ENCODE assay signal across 38 cellular contexts in genomic region chr11:66531841-66532240, GRCh38. TPM values are rescaled to one million over a fixed set of nuclear protein-coding genes. Genes with fewer than 3 reads are reported as not detected.
"Had no signal": no experiment of that assay in that cellular context is flagged by ENCODE, and none has a peak within 500 bp of the region (broad histone marks: within the 10 kb centered on the region; RNA-seq: fewer than 3 reads in every experiment).

No MANE protein-coding gene starts in this region.

- H3K9me3 Mint-ChIP-seq: activated CD4-positive, alpha-beta memory T cell treated with anti-CD3 and anti-CD28 coated beads for 36 hours; activated CD4-positive, alpha-beta T cell treated with anti-CD3 and anti-CD28 coated beads, Interleukin-2, amount 10 ng/mL, durations not matched to agents 24 days and 14 days; activated naive CD4-positive, alpha-beta T cell treated with anti-CD3 and anti-CD28 coated beads for 36 hours; activated naive CD4-positive, alpha-beta T cell treated with anti-CD3 and anti-CD28 coated beads, Interleukin-2, amount 50 U/mL, for 24 hours; activated naive CD8-positive, alpha-beta T cell treated with anti-CD3 and anti-CD28 coated beads for 36 hours; activated naive CD8-positive, alpha-beta T cell treated with anti-CD3 and anti-CD28 coated beads, Interleukin-2, amount 50 U/mL, for 24 hours; activated T-helper 1 cell treated with anti-CD3 and anti-CD28 coated beads, Interleukin-12 subunit alpha, Interleukin-12 subunit beta, Interleukin-2, Interleukin-4 antibody, amounts not matched to agents 30 ng/mL and 10 ng/mL and 1 ng/mL, durations not matched to agents 14 hours and 24 hours and 36 hours; activated T-helper 2 cell treated with anti-CD3 and anti-CD28 coated beads, Interferon-gamma antibody, Interleukin-2, Interleukin-4, amounts not matched to agents 10 μg/mL and 5 μg/mL and 100 μg/mL, durations not matched to agents 14 hours and 24 hours and 36 hours; brain; dendritic cell treated with granulocyte-macrophage colony-stimulating factor and Interleukin-4, amounts not matched to agents 40 ng/mL and 50 ng/mL, for 4 days; endodermal cell had no signal

- H3K27ac Mint-ChIP-seq: activated CD4-positive, alpha-beta memory T cell treated with anti-CD3 and anti-CD28 coated beads for 36 hours; activated CD4-positive, alpha-beta T cell treated with anti-CD3 and anti-CD28 coated beads for 36 hours; activated CD4-positive, alpha-beta T cell treated with anti-CD3 and anti-CD28 coated beads, Interleukin-2, amount 10 ng/mL, durations not matched to agents 24 days and 14 days; activated CD8-positive, alpha-beta memory T cell treated with anti-CD3 and anti-CD28 coated beads, Interleukin-2, amount 10 ng/mL, durations not matched to agents 7 days and 5 days; activated CD8-positive, alpha-beta T cell treated with anti-CD3 and anti-CD28 coated beads, Interleukin-2, amount 10 ng/mL, durations not matched to agents 7 days and 5 days; activated naive CD4-positive, alpha-beta T cell treated with anti-CD3 and anti-CD28 coated beads, Interleukin-2, amount 50 U/mL, for 24 hours; activated naive CD8-positive, alpha-beta T cell treated with anti-CD3 and anti-CD28 coated beads for 36 hours; activated naive CD8-positive, alpha-beta T cell treated with anti-CD3 and anti-CD28 coated beads, Interleukin-2, amount 50 U/mL, for 24 hours; activated T-helper 1 cell treated with anti-CD3 and anti-CD28 coated beads, Interleukin-12 subunit alpha, Interleukin-12 subunit beta, Interleukin-2, Interleukin-4 antibody, amounts not matched to agents 30 ng/mL and 10 ng/mL and 1 ng/mL, durations not matched to agents 14 hours and 24 hours and 36 hours; activated T-helper 2 cell treated with anti-CD3 and anti-CD28 coated beads, Interferon-gamma antibody, Interleukin-2, Interleukin-4, amounts not matched to agents 10 μg/mL and 5 μg/mL and 100 μg/mL, durations not matched to agents 14 hours and 24 hours and 36 hours; dendritic cell treated with granulocyte-macrophage colony-stimulating factor and Interleukin-4, amounts not matched to agents 40 ng/mL and 50 ng/mL, for 4 days; endodermal cell had no signal

- ATAC-seq: activated CD4-positive, alpha-beta T cell treated with anti-CD3 and anti-CD28 coated beads for 36 hours; activated CD8-positive, alpha-beta memory T cell treated with anti-CD3 and anti-CD28 coated beads, Interleukin-2, amount 10 ng/mL, durations not matched to agents 7 days and 5 days; activated CD8-positive, alpha-beta T cell treated with anti-CD3 and anti-CD28 coated beads, Interleukin-2, amount 10 ng/mL, durations not matched to agents 7 days and 5 days; activated naive CD8-positive, alpha-beta T cell treated with anti-CD3 and anti-CD28 coated beads, Interleukin-2, amount 50 U/mL, for 24 hours; foreskin keratinocyte; gastrocnemius medialis had no signal

- H3K9me3 ChIP-seq: adrenal gland, breast epithelium, colonic mucosa, esophagus muscularis mucosa, gastrocnemius medialis, heart right ventricle had no signal

- DNase-seq: activated CD4-positive, alpha-beta memory T cell treated with anti-CD3 and anti-CD28 coated beads for 36 hours; activated CD4-positive, alpha-beta T cell treated with anti-CD3 and anti-CD28 coated beads for 36 hours; activated CD4-positive, alpha-beta T cell treated with anti-CD3 and anti-CD28 coated beads, Interleukin-2, amount 10 ng/mL, durations not matched to agents 24 days and 14 days; activated CD4-positive, CD25-positive, alpha-beta regulatory T cell; activated CD4-positive, CD25-positive, alpha-beta regulatory T cell treated with anti-CD3 and anti-CD28 coated beads, Interleukin-2, amount 50 U/mL, for 72 hours; activated CD8-positive, alpha-beta memory T cell treated with anti-CD3 and anti-CD28 coated beads, Interleukin-2, amount 10 ng/mL, durations not matched to agents 7 days and 5 days; activated CD8-positive, alpha-beta memory T cell treated with anti-CD3 and anti-CD28 coated beads, Interleukin-2, amount 50 U/mL, for 4 hours; activated CD8-positive, alpha-beta T cell treated with anti-CD3 and anti-CD28 coated beads, Interleukin-2, amount 10 ng/mL, durations not matched to agents 7 days and 5 days; activated effector memory CD4-positive, alpha-beta T cell treated with anti-CD3 and anti-CD28 coated beads, Interleukin-2, amount 50 U/mL, for 16 hours; activated naive CD4-positive, alpha-beta T cell treated with anti-CD3 and anti-CD28 coated beads for 36 hours; activated naive CD8-positive, alpha-beta T cell treated with anti-CD3 and anti-CD28 coated beads for 36 hours; activated naive CD8-positive, alpha-beta T cell treated with anti-CD3 and anti-CD28 coated beads, Interleukin-2, amount 50 U/mL, for 24 hours; activated T-cell treated with anti-CD3 and anti-CD28 coated beads, Interleukin-2, amount 50 U/mL, for 1 hour; activated T-cell treated with anti-CD3 and anti-CD28 coated beads, Interleukin-2, amount 50 U/mL, for 48 hours; adrenal gland; amygdala; central memory CD4-positive, alpha-beta T cell; cerebellar nuclear complex; colonic mucosa; dorsolateral prefrontal cortex; effector memory CD4-positive, alpha-beta T cell; endodermal cell; erythroblast; foreskin keratinocyte; gastrocnemius medialis; heart right ventricle; T-helper 2 cell had no signal

- H3K27ac ChIP-seq: adrenal gland, breast epithelium, cardiac muscle cell, colonic mucosa, dorsolateral prefrontal cortex, esophagus muscularis mucosa, foreskin keratinocyte, gastrocnemius medialis, heart right ventricle had no signal

- H3K36me3 ChIP-seq: breast epithelium, colonic mucosa had no signal

- H3K27me3 ChIP-seq: adrenal gland, breast epithelium, cardiac muscle cell, colonic mucosa, dorsolateral prefrontal cortex, esophagus muscularis mucosa, foreskin keratinocyte, gastrocnemius medialis, heart right ventricle had no signal

- H3K4me1 Mint-ChIP-seq: activated CD4-positive, alpha-beta T cell treated with anti-CD3 and anti-CD28 coated beads for 36 hours; activated CD8-positive, alpha-beta memory T cell treated with anti-CD3 and anti-CD28 coated beads, Interleukin-2, amount 10 ng/mL, durations not matched to agents 7 days and 5 days; activated naive CD4-positive, alpha-beta T cell treated with anti-CD3 and anti-CD28 coated beads, Interleukin-2, amount 50 U/mL, for 24 hours; activated naive CD8-positive, alpha-beta T cell treated with anti-CD3 and anti-CD28 coated beads for 36 hours; activated naive CD8-positive, alpha-beta T cell treated with anti-CD3 and anti-CD28 coated beads, Interleukin-2, amount 50 U/mL, for 24 hours; brain; endodermal cell had no signal

- H3K36me3 Mint-ChIP-seq: activated naive CD8-positive, alpha-beta T cell treated with anti-CD3 and anti-CD28 coated beads for 36 hours had no signal

- H3K4me3 ChIP-seq: adrenal gland, breast epithelium, cardiac muscle cell, colonic mucosa, dorsolateral prefrontal cortex, esophagus muscularis mucosa, gastrocnemius medialis, heart right ventricle had no signal

- H3K4me3 Mint-ChIP-seq: activated CD4-positive, alpha-beta memory T cell treated with anti-CD3 and anti-CD28 coated beads for 36 hours; activated CD4-positive, alpha-beta T cell treated with anti-CD3 and anti-CD28 coated beads for 36 hours; activated CD4-positive, alpha-beta T cell treated with anti-CD3 and anti-CD28 coated beads, Interleukin-2, amount 10 ng/mL, durations not matched to agents 24 days and 14 days; activated CD8-positive, alpha-beta memory T cell treated with anti-CD3 and anti-CD28 coated beads, Interleukin-2, amount 10 ng/mL, durations not matched to agents 7 days and 5 days; activated CD8-positive, alpha-beta T cell treated with anti-CD3 and anti-CD28 coated beads, Interleukin-2, amount 10 ng/mL, durations not matched to agents 7 days and 5 days; activated naive CD4-positive, alpha-beta T cell treated with anti-CD3 and anti-CD28 coated beads for 36 hours; activated naive CD4-positive, alpha-beta T cell treated with anti-CD3 and anti-CD28 coated beads, Interleukin-2, amount 50 U/mL, for 24 hours; activated naive CD8-positive, alpha-beta T cell treated with anti-CD3 and anti-CD28 coated beads for 36 hours; activated naive CD8-positive, alpha-beta T cell treated with anti-CD3 and anti-CD28 coated beads, Interleukin-2, amount 50 U/mL, for 24 hours; activated T-helper 1 cell treated with anti-CD3 and anti-CD28 coated beads, Interleukin-12 subunit alpha, Interleukin-12 subunit beta, Interleukin-2, Interleukin-4 antibody, amounts not matched to agents 30 ng/mL and 10 ng/mL and 1 ng/mL, durations not matched to agents 14 hours and 24 hours and 36 hours; brain; dendritic cell treated with granulocyte-macrophage colony-stimulating factor and Interleukin-4, amounts not matched to agents 40 ng/mL and 50 ng/mL, for 4 days; endodermal cell had no signal

- H3K27me3 Mint-ChIP-seq: activated CD4-positive, alpha-beta memory T cell treated with anti-CD3 and anti-CD28 coated beads for 36 hours; activated CD4-positive, alpha-beta T cell treated with anti-CD3 and anti-CD28 coated beads for 36 hours; activated CD4-positive, alpha-beta T cell treated with anti-CD3 and anti-CD28 coated beads, Interleukin-2, amount 10 ng/mL, durations not matched to agents 24 days and 14 days; activated CD8-positive, alpha-beta memory T cell treated with anti-CD3 and anti-CD28 coated beads, Interleukin-2, amount 10 ng/mL, durations not matched to agents 7 days and 5 days; activated naive CD4-positive, alpha-beta T cell treated with anti-CD3 and anti-CD28 coated beads, Interleukin-2, amount 50 U/mL, for 24 hours; activated naive CD8-positive, alpha-beta T cell treated with anti-CD3 and anti-CD28 coated beads for 36 hours; activated naive CD8-positive, alpha-beta T cell treated with anti-CD3 and anti-CD28 coated beads, Interleukin-2, amount 50 U/mL, for 24 hours; dendritic cell treated with granulocyte-macrophage colony-stimulating factor and Interleukin-4, amounts not matched to agents 40 ng/mL and 50 ng/mL, for 4 days had no signal

- H3K4me1 ChIP-seq: adrenal gland, breast epithelium, colonic mucosa, esophagus muscularis mucosa, foreskin keratinocyte, gastrocnemius medialis, heart right ventricle had no signal

RNA-seq across cellular contexts. Expression of gene ACTN3, which starts 14.9 kb away (rescaled TPM):
- total RNA-seq: activated CD8-positive, alpha-beta T cell treated with anti-CD3 and anti-CD28 coated beads, Interleukin-2, amount 10 ng/mL, durations not matched to agents 7 days and 5 days; esophagus muscularis mucosa; foreskin keratinocyte; glomerular endothelial cell; T-helper 1 cell treated with Interleukin-12 subunit alpha and Interleukin-12 subunit beta and Interleukin-4 antibody, amounts not matched to agents 30 ng/mL and 1 ng/mL, for 36 hours had no signal
- polyA plus RNA-seq: aorta, foreskin keratinocyte had no signal
